10 cellular contexts compared by ENCODE assay signal in genomic region chr11:93537767-93538261, GRCh38. TPM values are rescaled to one million over a fixed set of nuclear protein-coding genes. Genes with fewer than 3 reads are reported as not detected.
A peak's percentile ranks its signal among the peaks of the same experiment; 100 is the strongest.
DNase-seq lines count a peak whose midpoint lies in the region; ATAC-seq and TF ChIP-seq lines count a peak whose summit lies in the region.
"Had no signal": no experiment of that assay in that cellular context is flagged by ENCODE, and none has a peak within 500 bp of the region (broad histone marks: within the 10 kb centered on the region; RNA-seq: fewer than 3 reads in every experiment).

No MANE protein-coding gene starts in this region.

- 53 to 56% methylated on average over 6 to 7 of the region's 14 CpGs for WGBS in gastroesophageal sphincter (ENCODE audit: low coverage in 1 of 2), 2 donors
- WGBS in trophoblast cell (ENCODE audit: extremely low coverage, insufficient coverage, insufficient read length) = no CpG with 5 or more reads among the region's 14 CpGs

- no peak for TF ChIP-seq EP300 in gastroesophageal sphincter (IDR thresholded peaks at IDR 0.05)

- DNase-seq in Calu3 (peak; percentile 20), RWPE2 (ENCODE audit: low spot score) (no peak), trophoblast cell (peak; percentile 65 to 73), endothelial cell (ENCODE audit: low spot score) (no peak), NCI-H2227 treated with DMSO at 0.1 percent for 48 hours (lab: John Stamatoyannopoulos, UW) (no peak), retina (no peak)
- DNase-seq: central memory CD4-positive, alpha-beta T cell had no signal

- H3K9me3 ChIP-seq in RWPE2 (ENCODE audit: severe bottlenecking) (no peaks in the 10 kb centered on the region), gastroesophageal sphincter (no peaks in the 10 kb centered on the region), trophoblast cell (ENCODE audit: insufficient read depth, low read depth, low read length) (no peaks in the 10 kb centered on the region)

- peaks cover 32% of the 10 kb centered on the region for H3K4me1 Mint-ChIP-seq in Calu3 (ENCODE audit: low read depth, unreplicated experiment)
- peaks cover 20% of the 10 kb centered on the region for H3K4me1 Mint-ChIP-seq in endothelial cell (ENCODE audit: unreplicated experiment)

- H3K9ac ChIP-seq in trophoblast cell (ENCODE audit: low read length) = no peak overlapping the region

- no peak overlapping the region for H4K12ac ChIP-seq in trophoblast cell (ENCODE audit: low read depth, low read length)

- no peak overlapping the region for H2BK120ac ChIP-seq in trophoblast cell (ENCODE audit: insufficient read depth, low read length, poor library complexity)

- no peak for TF ChIP-seq POLR2A in gastroesophageal sphincter (IDR thresholded peaks at IDR 0.05)

- H3K79me1 ChIP-seq in trophoblast cell (ENCODE audit: low read length) = peaks cover 8% of the 10 kb centered on the region

- ATAC-seq in RWPE2 (ENCODE audit: low read depth) (peak; percentile 46; the same call in 2 of the 3 replicates), gastroesophageal sphincter (peak; percentile 54), GM21528 (IDR thresholded peaks at IDR 0.05; ENCODE audit: low FRiP score, unreplicated experiment) (no peak)
- ATAC-seq: Panc1 had no signal

- H3K18ac ChIP-seq in trophoblast cell (ENCODE audit: low read length) = no peak overlapping the region

- H2BK12ac ChIP-seq in trophoblast cell (ENCODE audit: low read length) = no peak overlapping the region

- no peak overlapping the region for H3K4me2 ChIP-seq in trophoblast cell (ENCODE audit: low read length)

- H3K4ac ChIP-seq in trophoblast cell (ENCODE audit: low read depth, low read length) = no peak overlapping the region

- H3K36me3 Mint-ChIP-seq in Calu3 (ENCODE audit: insufficient read depth, unreplicated experiment) (peaks cover 16% of the 10 kb centered on the region), endothelial cell (ENCODE audit: low read depth, unreplicated experiment) (peaks cover 5% of the 10 kb centered on the region)

- intact Hi-C loops in Calu3 (cut with micrococcal nuclease; ENCODE audit: unreplicated experiment) = no loop called here

- H3K79me2 ChIP-seq in trophoblast cell (ENCODE audit: control insufficient read depth, insufficient read depth, low read length, poor library complexity) = peaks cover 5% of the 10 kb centered on the region

- H2AK5ac ChIP-seq in trophoblast cell (ENCODE audit: low read length) = no peak overlapping the region

- H3K4me3 ChIP-seq in RWPE2 (ENCODE audit: severe bottlenecking) (no peak overlapping the region), gastroesophageal sphincter (no peak overlapping the region), trophoblast cell (ENCODE audit: low read depth, low read length) (no peak overlapping the region)

- no peaks in the 10 kb centered on the region for H3K27me3 Mint-ChIP-seq in Calu3 (ENCODE audit: unreplicated experiment)
- peaks cover 5% of the 10 kb centered on the region for H3K27me3 Mint-ChIP-seq in endothelial cell (ENCODE audit: unreplicated experiment)

- H4K8ac ChIP-seq in trophoblast cell (ENCODE audit: low read depth, low read length) = no peak overlapping the region

- H3K27ac Mint-ChIP-seq in Calu3 (ENCODE audit: unreplicated experiment) (no peak overlapping the region), endothelial cell (ENCODE audit: unreplicated experiment) (no peak overlapping the region)

- H3K4me1 ChIP-seq in RWPE2 (ENCODE audit: insufficient read depth, poor library complexity, severe bottlenecking) (no peaks in the 10 kb centered on the region), gastroesophageal sphincter (peaks cover 0 to 51% (median 0%) of the 10 kb centered on the region in 3 donors), trophoblast cell (ENCODE audit: control insufficient read depth in 1 of 2, insufficient read depth in 2 of 2, low read length in 2 of 2) (peaks cover 10 to 12% of the 10 kb centered on the region in 2 experiments)

- H3K23ac ChIP-seq in trophoblast cell (ENCODE audit: low read length) = no peak overlapping the region

- H3K14ac ChIP-seq in trophoblast cell (ENCODE audit: low read length) = no peak overlapping the region

- no peak overlapping the region for H4K91ac ChIP-seq in trophoblast cell (ENCODE audit: low read depth, low read length)

- TF ChIP-seq CTCF in Calu3 (IDR thresholded peaks at IDR 0.05; ENCODE audit: unreplicated experiment) = no peak
- no peak for TF ChIP-seq CTCF in RWPE2 (IDR thresholded peaks at IDR 0.05; ENCODE audit: poor library complexity, severe bottlenecking)
- no peak for TF ChIP-seq CTCF in gastroesophageal sphincter (IDR thresholded peaks at IDR 0.05)
- TF ChIP-seq CTCF in endothelial cell (IDR thresholded peaks at IDR 0.05; ENCODE audit: unreplicated experiment) = no peak

- no TSS peak for BruUV-seq in Calu3 (replicated peaks; lab: Mats Ljungman, UMichigan)

- no peak overlapping the region for H2AFZ ChIP-seq in trophoblast cell (ENCODE audit: insufficient read depth, low read length, poor library complexity)

- H3K27me3 ChIP-seq in RWPE2 (ENCODE audit: insufficient read depth, poor library complexity, severe bottlenecking) = no peaks in the 10 kb centered on the region
- no peaks in the 10 kb centered on the region for H3K27me3 ChIP-seq in gastroesophageal sphincter
- no peaks in the 10 kb centered on the region for H3K27me3 ChIP-seq in trophoblast cell (ENCODE audit: insufficient read depth, low read length)

- H2BK5ac ChIP-seq in trophoblast cell (ENCODE audit: low read depth, low read length, poor library complexity) = no peak overlapping the region

- H3K27ac ChIP-seq in RWPE2 (ENCODE audit: poor library complexity, severe bottlenecking) (no peak overlapping the region), gastroesophageal sphincter (peak overlapping the region; percentile 9 to 72 (median 28)), trophoblast cell (ENCODE audit: low read depth, low read length) (no peak overlapping the region)

- CTCF ChIA-PET in Calu3 (lab: Charles Lee) = no interaction called here

- H3K4me3 Mint-ChIP-seq in Calu3 (ENCODE audit: low read depth, unreplicated experiment) (peak overlapping the region; percentile 6), endothelial cell (ENCODE audit: unreplicated experiment) (no peak overlapping the region)

- H3K36me3 ChIP-seq in RWPE2 (ENCODE audit: low read depth) (no peaks in the 10 kb centered on the region), gastroesophageal sphincter (no peaks in the 10 kb centered on the region), trophoblast cell (ENCODE audit: control insufficient read depth in 1 of 2, insufficient read depth in 2 of 2, low read length in 2 of 2) (peaks cover 0 to 2% of the 10 kb centered on the region in 2 experiments)

- H3K9me3 Mint-ChIP-seq in Calu3 (ENCODE audit: low read depth, unreplicated experiment) = no peaks in the 10 kb centered on the region
- H3K9me3 Mint-ChIP-seq in endothelial cell (ENCODE audit: unreplicated experiment) = no peaks in the 10 kb centered on the region

RNA-seq across cellular contexts. Expression of gene SMCO4, which starts 5.4 kb away (rescaled TPM):
- total RNA-seq in Calu3 (2022) (16.4 and 22.9 TPM in 2 replicates), gastroesophageal sphincter (10 to 100 TPM in 3 of 4 donors, 1 to 10 TPM in 1; 5.6 to 15.5 (median 11.6) TPM), endothelial cell (ENCODE audit: unreplicated experiment) (23.7 TPM)
- 29.0 and 32.8 TPM in 2 replicates for polyA plus RNA-seq in trophoblast cell (2013)

Comparison
In these comparisons a context has a peak if more than half of its experiments do, and no peak if none do; other contexts are left out.
1. DNase-seq: peak in Calu3 (single experiment) and trophoblast cell (2 of 2); none in RWPE2 (single experiment), endothelial cell (single experiment), NCI-H2227 treated with DMSO at 0.1 percent for 48 hours (single experiment) and retina (single experiment).
2. H3K27ac ChIP-seq: peak in gastroesophageal sphincter (4 of 4); none in RWPE2 (single experiment) and trophoblast cell (single experiment).